Comparison of ENCODE assay signal across 10 cellular contexts in the genomic region with DNA sequence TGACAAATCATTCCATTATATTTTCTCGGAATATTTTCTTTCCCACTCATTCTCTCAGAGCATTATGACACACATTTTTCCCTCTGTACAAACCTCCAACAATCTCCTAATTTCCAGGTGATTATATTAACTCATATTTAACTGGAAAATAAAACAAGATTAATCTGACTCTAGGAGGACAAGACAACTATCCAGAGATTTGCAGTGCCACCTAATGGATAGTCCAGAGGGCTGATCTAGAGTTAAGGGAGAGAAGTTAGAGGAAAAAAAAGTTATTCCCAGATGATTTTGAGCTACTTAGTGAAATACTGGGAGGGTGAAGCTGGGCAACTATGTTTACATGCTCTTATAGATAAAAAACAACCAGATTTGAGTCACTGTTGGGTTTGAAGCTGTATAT.
DNase-seq lines count a peak whose midpoint lies in the region; FAIRE-seq and TF ChIP-seq lines count a peak whose summit lies in the region.
"Had no signal": no experiment of that assay in that cellular context is flagged by ENCODE, and none has a peak within 500 bp of the region (broad histone marks: within the 10 kb centered on the region; RNA-seq: fewer than 3 reads in every experiment).

No MANE protein-coding gene starts in this region.

- no peak overlapping the region for H4K5ac ChIP-seq in mesendoderm (ENCODE audit: low read length)

- no CpG with 5 or more reads among the region's 1 CpG for WGBS in mesendoderm (ENCODE audit: extremely low coverage, insufficient coverage, low lambda C conversion rate)

- FAIRE-seq in astrocyte (lab: Jason Lieb, UNC), result no peak

- POLR2A ChIA-PET in activated CD4-positive, alpha-beta memory T cell treated with anti-CD3 and anti-CD28 coated beads for 36 hours (lab: Charles Lee), result no interaction called here

- no peak overlapping the region for H3K27ac ChIP-seq in astrocyte (ENCODE audit: low read depth, low read length)
- H3K27ac ChIP-seq in mesendoderm (ENCODE audit: low read depth, low read length), result no peak overlapping the region
- no peak overlapping the region for H3K27ac ChIP-seq in vagina

- H4K8ac ChIP-seq in mesendoderm (ENCODE audit: low read depth, low read length), result no peak overlapping the region

- H3K18ac ChIP-seq in mesendoderm (ENCODE audit: low read length), result no peak overlapping the region

- H3K9ac ChIP-seq in astrocyte (ENCODE audit: low read length) (no peak overlapping the region), mesendoderm (ENCODE audit: low read length) (no peak overlapping the region)

- H3K36me3 Mint-ChIP-seq in astrocyte (ENCODE audit: low read depth, unreplicated experiment), result no peaks in the 10 kb centered on the region
- H3K36me3 Mint-ChIP-seq in activated CD4-positive, alpha-beta memory T cell treated with anti-CD3 and anti-CD28 coated beads for 36 hours, result no peaks in the 10 kb centered on the region
- H3K36me3 Mint-ChIP-seq: memory B cell had no signal

- H3K79me2 ChIP-seq in astrocyte (ENCODE audit: insufficient read depth, low read length) (no peaks in the 10 kb centered on the region), mesendoderm (ENCODE audit: control insufficient read depth, insufficient read depth, low read length) (no peaks in the 10 kb centered on the region)

- H3K27me3 ChIP-seq in astrocyte (ENCODE audit: insufficient read depth, low read length), result no peaks in the 10 kb centered on the region
- H3K27me3 ChIP-seq in kidney epithelial cell (ENCODE audit: control insufficient read depth, insufficient read depth, low read length), result no peaks in the 10 kb centered on the region
- no peaks in the 10 kb centered on the region for H3K27me3 ChIP-seq in mesendoderm (ENCODE audit: insufficient read depth, low read length, poor library complexity)
- no peaks in the 10 kb centered on the region for H3K27me3 ChIP-seq in vagina

- TF ChIP-seq POLR2A in vagina (IDR thresholded peaks at IDR 0.05), result no peak

- no peaks in the 10 kb centered on the region for H3K79me1 ChIP-seq in mesendoderm (ENCODE audit: low read length)

- no peaks in the 10 kb centered on the region for H3K4me1 ChIP-seq in astrocyte (ENCODE audit: insufficient read depth, low read length)
- H3K4me1 ChIP-seq in mesendoderm (ENCODE audit: control insufficient read depth, low read depth, low read length), result peaks cover 2% of the 10 kb centered on the region
- H3K4me1 ChIP-seq in vagina, result no peaks in the 10 kb centered on the region

- H2BK120ac ChIP-seq in mesendoderm (ENCODE audit: low read depth, low read length), result no peak overlapping the region

- no peak overlapping the region for H3K4me3 Mint-ChIP-seq in astrocyte (ENCODE audit: unreplicated experiment)
- no peak overlapping the region for H3K4me3 Mint-ChIP-seq in activated CD4-positive, alpha-beta memory T cell treated with anti-CD3 and anti-CD28 coated beads for 36 hours
- H3K4me3 Mint-ChIP-seq: memory B cell; stimulated activated naive CD8-positive, alpha-beta T cell treated with anti-CD3 and anti-CD28 coated beads, Interleukin-15, Interleukin-2, amounts not matched to agents 100 ng/mL and 50 ng/mL, for 24 hours had no signal

- no peak overlapping the region for H3K23ac ChIP-seq in mesendoderm (ENCODE audit: low read length)

- H3K4me3 ChIP-seq in astrocyte (ENCODE audit: insufficient read depth, low read depth, low read length) (no peak overlapping the region), kidney epithelial cell (ENCODE audit: low read depth, low read length) (no peak overlapping the region), mesendoderm (ENCODE audit: low read length) (no peak overlapping the region), vagina (no peak overlapping the region)

- H3K4ac ChIP-seq in mesendoderm (ENCODE audit: low read depth, low read length), result no peak overlapping the region

- H3K27me3 Mint-ChIP-seq in astrocyte (ENCODE audit: low read depth, unreplicated experiment), result no peaks in the 10 kb centered on the region
- H3K27me3 Mint-ChIP-seq in activated CD4-positive, alpha-beta memory T cell treated with anti-CD3 and anti-CD28 coated beads for 36 hours, result no peaks in the 10 kb centered on the region
- H3K27me3 Mint-ChIP-seq: memory B cell; stimulated activated naive CD8-positive, alpha-beta T cell treated with anti-CD3 and anti-CD28 coated beads, Interleukin-15, Interleukin-2, amounts not matched to agents 100 ng/mL and 50 ng/mL, for 24 hours had no signal

- H3K4me1 Mint-ChIP-seq in astrocyte (ENCODE audit: low read depth, unreplicated experiment), result no peaks in the 10 kb centered on the region
- no peaks in the 10 kb centered on the region for H3K4me1 Mint-ChIP-seq in activated CD4-positive, alpha-beta memory T cell treated with anti-CD3 and anti-CD28 coated beads for 36 hours (ENCODE audit: low read depth)
- H3K4me1 Mint-ChIP-seq: memory B cell had no signal

- no peak overlapping the region for H2AK5ac ChIP-seq in mesendoderm (ENCODE audit: low read length)

- H3K9me3 Mint-ChIP-seq in astrocyte (ENCODE audit: unreplicated experiment), result no peaks in the 10 kb centered on the region
- H3K9me3 Mint-ChIP-seq in activated CD4-positive, alpha-beta memory T cell treated with anti-CD3 and anti-CD28 coated beads for 36 hours, result peaks cover 7% of the 10 kb centered on the region
- H3K9me3 Mint-ChIP-seq: stimulated activated naive CD8-positive, alpha-beta T cell treated with anti-CD3 and anti-CD28 coated beads, Interleukin-15, Interleukin-2, amounts not matched to agents 100 ng/mL and 50 ng/mL, for 24 hours had no signal

- CTCF ChIA-PET in activated CD4-positive, alpha-beta memory T cell treated with anti-CD3 and anti-CD28 coated beads for 36 hours (lab: Charles Lee), result no interaction called here

- H3K27ac Mint-ChIP-seq in astrocyte (ENCODE audit: unreplicated experiment), result no peak overlapping the region
- no peak overlapping the region for H3K27ac Mint-ChIP-seq in activated CD4-positive, alpha-beta memory T cell treated with anti-CD3 and anti-CD28 coated beads for 36 hours
- H3K27ac Mint-ChIP-seq: memory B cell; stimulated activated naive CD8-positive, alpha-beta T cell treated with anti-CD3 and anti-CD28 coated beads, Interleukin-15, Interleukin-2, amounts not matched to agents 100 ng/mL and 50 ng/mL, for 24 hours had no signal

- H3K9me3 ChIP-seq in astrocyte (ENCODE audit: insufficient read depth, low read depth, low read length) (no peaks in the 10 kb centered on the region), vagina (no peaks in the 10 kb centered on the region)

- no peak overlapping the region for H2AFZ ChIP-seq in astrocyte (ENCODE audit: low read depth, low read length)

- H4K20me1 ChIP-seq in astrocyte (ENCODE audit: insufficient read depth, low read length), result no peaks in the 10 kb centered on the region

- no peak overlapping the region for H2BK5ac ChIP-seq in mesendoderm (ENCODE audit: low read length)

- intact Hi-C loops in activated CD4-positive, alpha-beta memory T cell treated with anti-CD3 and anti-CD28 coated beads for 36 hours (cut with micrococcal nuclease), result no loop called here
- intact Hi-C loops in vagina (cut with DNase I), result no loop called here

- H3K4me2 ChIP-seq in astrocyte (ENCODE audit: low read length) (no peak overlapping the region), mesendoderm (ENCODE audit: low read length) (no peak overlapping the region)

- H3K36me3 ChIP-seq in astrocyte (ENCODE audit: insufficient read depth, low read length) (no peaks in the 10 kb centered on the region), kidney epithelial cell (ENCODE audit: control insufficient read depth, insufficient read depth, low read length) (no peaks in the 10 kb centered on the region), mesendoderm (ENCODE audit: control insufficient read depth, insufficient read depth, low read length) (no peaks in the 10 kb centered on the region), vagina (no peaks in the 10 kb centered on the region)

- H2BK15ac ChIP-seq in mesendoderm (replicated peaks; ENCODE audit: low read depth), result no peak overlapping the region

- TF ChIP-seq CTCF in astrocyte (IDR thresholded peaks at IDR 0.05; ENCODE audit: insufficient read depth, low read depth, low read length) (peak; percentile 36), kidney epithelial cell (IDR thresholded peaks at IDR 0.05; ENCODE audit: insufficient read depth, low read length, poor library complexity, severe bottlenecking) (peak; percentile 51), vagina (IDR thresholded peaks at IDR 0.05) (no peak)

- DNase-seq in COLO829 (ENCODE audit: low spot score), result peak; percentile 41
- peak; percentile 27 for DNase-seq in HT-29 (ENCODE audit: low spot score)
- DNase-seq in astrocyte (ENCODE audit: low read depth), result no peak
- no peak for DNase-seq in kidney epithelial cell (ENCODE audit: low read depth)
- DNase-seq in mesendoderm, result no peak
- DNase-seq in stimulated activated CD4-positive, alpha-beta T cell treated with anti-CD3 and anti-CD28 coated beads, Interleukin-15, amount 100 ng/mL, for 24 hours, result no peak
- no peak for DNase-seq in activated CD4-positive, alpha-beta memory T cell treated with anti-CD3 and anti-CD28 coated beads for 36 hours
- no peak for DNase-seq in vagina (ENCODE audit: extremely low spot score in 2 of 2)

- H3K56ac ChIP-seq in mesendoderm (ENCODE audit: low read length), result no peak overlapping the region

Comparison
In these comparisons a context has a peak if more than half of its experiments do, and no peak if none do; other contexts are left out.
1. DNase-seq: peak in COLO829 (single experiment) and HT-29 (single experiment); none in astrocyte (single experiment), kidney epithelial cell (single experiment), mesendoderm (single experiment), stimulated activated CD4-positive, alpha-beta T cell treated with anti-CD3 and anti-CD28 coated beads, Interleukin-15, amount 100 ng/mL, for 24 hours (single experiment), activated CD4-positive, alpha-beta memory T cell treated with anti-CD3 and anti-CD28 coated beads for 36 hours (single experiment) and vagina (0 of 2).
2. CTCF ChIP-seq: peak in astrocyte (single experiment) and kidney epithelial cell (single experiment); none in vagina (0 of 3).